ENCODE assay signal across 10 cellular contexts in the genomic region with DNA sequence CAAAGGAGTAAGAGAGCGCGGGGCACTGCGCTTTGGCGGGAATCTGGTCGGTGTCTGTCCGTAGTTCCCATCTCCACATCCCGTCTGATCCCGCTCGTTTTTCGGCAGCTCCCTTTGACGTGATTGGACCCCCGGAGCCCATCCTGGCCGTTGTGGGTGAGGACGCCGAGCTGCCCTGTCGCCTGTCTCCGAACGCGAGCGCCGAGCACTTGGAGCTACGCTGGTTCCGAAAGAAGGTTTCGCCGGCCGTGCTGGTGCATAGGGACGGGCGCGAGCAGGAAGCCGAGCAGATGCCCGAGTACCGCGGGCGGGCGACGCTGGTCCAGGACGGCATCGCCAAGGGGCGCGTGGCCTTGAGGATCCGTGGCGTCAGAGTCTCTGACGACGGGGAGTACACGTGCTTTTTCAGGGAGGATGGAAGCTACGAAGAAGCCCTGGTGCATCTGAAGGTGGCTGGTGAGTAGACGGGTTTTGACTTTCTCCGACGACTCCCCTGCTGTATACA. TPM values are rescaled to one million over a fixed set of nuclear protein-coding genes. Genes with fewer than 3 reads are reported as not detected.
DNase-seq lines count a peak whose midpoint lies in the region; ATAC-seq and TF ChIP-seq lines count a peak whose summit lies in the region.
"Had no signal": no experiment of that assay in that cellular context is flagged by ENCODE, and none has a peak within 500 bp of the region (broad histone marks: within the 10 kb centered on the region; RNA-seq: fewer than 3 reads in every experiment).

No MANE protein-coding gene starts in this region.

- H3K36me3 ChIP-seq in lower lobe of right lung = no peaks in the 10 kb centered on the region

- intact Hi-C loops in lower lobe of right lung (cut with DNase I) = no loop called here

- ATAC-seq in lower lobe of right lung (peak; percentile 55 to 69), HG03159 (IDR thresholded peaks at IDR 0.05; ENCODE audit: unreplicated experiment) (no peak), GM21390 (IDR thresholded peaks at IDR 0.05; ENCODE audit: unreplicated experiment) (no peak)
- peak; percentile 80 for ATAC-seq in stimulated activated effector memory CD8-positive, alpha-beta T cell treated with anti-CD3 and anti-CD28 coated beads, Interleukin-12 subunit alpha, Interleukin-12 subunit beta, amount 100 ng/mL, for 72 hours

- peaks cover 51% of the 10 kb centered on the region for H3K27me3 Mint-ChIP-seq in T-helper 2 cell treated with Interferon-gamma antibody and Interleukin-4, amounts not matched to agents 5 μg/mL and 100 μg/mL, for 36 hours (ENCODE audit: low read depth)

- H3K4me1 ChIP-seq in lower lobe of right lung = peaks cover 11% of the 10 kb centered on the region

- H3K27ac Mint-ChIP-seq in T-helper 2 cell treated with Interferon-gamma antibody and Interleukin-4, amounts not matched to agents 5 μg/mL and 100 μg/mL, for 36 hours = no peak overlapping the region
- H3K27ac Mint-ChIP-seq in stimulated activated effector memory CD8-positive, alpha-beta T cell treated with anti-CD3 and anti-CD28 coated beads, Interleukin-12 subunit alpha, Interleukin-12 subunit beta, amount 100 ng/mL, for 72 hours = peak overlapping the region; percentile 48

- no peaks in the 10 kb centered on the region for H3K9me3 Mint-ChIP-seq in T-helper 2 cell treated with Interferon-gamma antibody and Interleukin-4, amounts not matched to agents 5 μg/mL and 100 μg/mL, for 36 hours
- H3K9me3 Mint-ChIP-seq in stimulated activated effector memory CD8-positive, alpha-beta T cell treated with anti-CD3 and anti-CD28 coated beads, Interleukin-12 subunit alpha, Interleukin-12 subunit beta, amount 100 ng/mL, for 72 hours = no peaks in the 10 kb centered on the region

- H3K27me3 ChIP-seq in lower lobe of right lung (ENCODE audit: low read depth) = peaks cover 27% of the 10 kb centered on the region

- H3K4me1 Mint-ChIP-seq in T-helper 2 cell treated with Interferon-gamma antibody and Interleukin-4, amounts not matched to agents 5 μg/mL and 100 μg/mL, for 36 hours (ENCODE audit: low read depth) = peaks cover 17% of the 10 kb centered on the region
- peaks cover 13% of the 10 kb centered on the region for H3K4me1 Mint-ChIP-seq in stimulated activated effector memory CD8-positive, alpha-beta T cell treated with anti-CD3 and anti-CD28 coated beads, Interleukin-12 subunit alpha, Interleukin-12 subunit beta, amount 100 ng/mL, for 72 hours

- no peak overlapping the region for H3K27ac ChIP-seq in lower lobe of right lung

- H3K36me3 Mint-ChIP-seq in T-helper 2 cell treated with Interferon-gamma antibody and Interleukin-4, amounts not matched to agents 5 μg/mL and 100 μg/mL, for 36 hours (ENCODE audit: low read depth) = no peaks in the 10 kb centered on the region
- no peaks in the 10 kb centered on the region for H3K36me3 Mint-ChIP-seq in stimulated activated effector memory CD8-positive, alpha-beta T cell treated with anti-CD3 and anti-CD28 coated beads, Interleukin-12 subunit alpha, Interleukin-12 subunit beta, amount 100 ng/mL, for 72 hours

- TF ChIP-seq CTCF in GM12875 (IDR thresholded peaks at IDR 0.05; ENCODE audit: borderline replicate concordance, insufficient read depth, low read depth, low read length) = no peak
- TF ChIP-seq CTCF in lower lobe of right lung (IDR thresholded peaks at IDR 0.05) = no peak

- H3K9me3 ChIP-seq in lower lobe of right lung = no peaks in the 10 kb centered on the region

- H3K4me3 ChIP-seq in GM12875 (ENCODE audit: low read depth, low read length) = peak overlapping the region; percentile 23
- peak overlapping the region; percentile 44 for H3K4me3 ChIP-seq in lower lobe of right lung

- peak; percentile 25 for DNase-seq in T-helper 2 cell treated with Interferon-gamma antibody and Interleukin-4, amounts not matched to agents 5 μg/mL and 100 μg/mL, for 36 hours (ENCODE audit: low spot score)
- DNase-seq in cerebellum (ENCODE audit: low spot score) (peak; percentile 23), lower lobe of right lung (peak; percentile 65), foreskin melanocyte (no peak)
- DNase-seq in stimulated activated effector memory CD8-positive, alpha-beta T cell treated with anti-CD3 and anti-CD28 coated beads, Interleukin-12 subunit alpha, Interleukin-12 subunit beta, amount 100 ng/mL, for 72 hours (ENCODE audit: low spot score in 2 of 2) = peak; percentile 8 to 54

- peak overlapping the region; percentile 79 for H3K4me3 Mint-ChIP-seq in T-helper 2 cell treated with Interferon-gamma antibody and Interleukin-4, amounts not matched to agents 5 μg/mL and 100 μg/mL, for 36 hours
- peak overlapping the region; percentile 73 for H3K4me3 Mint-ChIP-seq in stimulated activated effector memory CD8-positive, alpha-beta T cell treated with anti-CD3 and anti-CD28 coated beads, Interleukin-12 subunit alpha, Interleukin-12 subunit beta, amount 100 ng/mL, for 72 hours

RNA-seq across cellular contexts. Expression of a gene that starts 1.4 kb away (rescaled TPM):
- total RNA-seq in cerebellum = not detected
- not detected for total RNA-seq in lower lobe of right lung
- total RNA-seq: HT1080, renal cortical epithelial cell had no signal

RNA-seq across cellular contexts. Expression of a gene that starts 36.6 kb away (rescaled TPM):
- total RNA-seq in cerebellum (35.7 TPM), lower lobe of right lung (42.9 TPM)

RNA-seq across cellular contexts. Expression of a gene that starts 43.8 kb away (rescaled TPM):
- total RNA-seq in cerebellum = 14.1 TPM
- total RNA-seq in lower lobe of right lung = 27.0 TPM

Comparison
In these comparisons a context has a peak if more than half of its experiments do, and no peak if none do; other contexts are left out.
1. ATAC-seq: peak in lower lobe of right lung (2 of 2) and stimulated activated effector memory CD8-positive, alpha-beta T cell treated with anti-CD3 and anti-CD28 coated beads, Interleukin-12 subunit alpha, Interleukin-12 subunit beta, amount 100 ng/mL, for 72 hours (single experiment); none in HG03159 (single experiment) and GM21390 (single experiment).